In genomic region chr19:44664976-44665375, GRCh38 we compare ENCODE assay signal across 38 cellular contexts. TPM values are rescaled to one million over a fixed set of nuclear protein-coding genes. Genes with fewer than 3 reads are reported as not detected.
"Had no signal": no experiment of that assay in that cellular context is flagged by ENCODE, and none has a peak within 500 bp of the region (broad histone marks: within the 10 kb centered on the region; RNA-seq: fewer than 3 reads in every experiment).

No MANE protein-coding gene starts in this region.

- H3K27ac Mint-ChIP-seq: activated B cell treated with CpG ODN at 0.5 μM for 24 hours; activated CD4-positive, alpha-beta memory T cell treated with anti-CD3 and anti-CD28 coated beads, Interleukin-2, amount 10 ng/mL, durations not matched to agents 7 days and 5 days; activated CD4-positive, alpha-beta T cell treated with anti-CD3 and anti-CD28 coated beads for 36 hours; activated CD4-positive, alpha-beta T cell treated with anti-CD3 and anti-CD28 coated beads, Interleukin-2, amount 10 ng/mL, durations not matched to agents 7 days and 5 days; activated CD8-positive, alpha-beta memory T cell treated with anti-CD3 and anti-CD28 coated beads, Interleukin-2, amount 10 ng/mL, durations not matched to agents 7 days and 5 days; activated CD8-positive, alpha-beta T cell treated with anti-CD3 and anti-CD28 coated beads, Interleukin-2, amount 10 ng/mL, durations not matched to agents 7 days and 5 days; activated naive CD4-positive, alpha-beta T cell treated with anti-CD3 and anti-CD28 coated beads, Interleukin-2, amount 10 ng/mL, durations not matched to agents 7 days and 5 days; activated naive CD4-positive, alpha-beta T cell treated with anti-CD3 and anti-CD28 coated beads, Interleukin-2, amount 50 U/mL, for 24 hours; activated naive CD8-positive, alpha-beta T cell; activated naive CD8-positive, alpha-beta T cell treated with anti-CD3 and anti-CD28 coated beads, Interleukin-2, amount 10 ng/mL, durations not matched to agents 7 days and 5 days; activated naive CD8-positive, alpha-beta T cell treated with anti-CD3 and anti-CD28 coated beads, Interleukin-2, amount 50 U/mL, for 24 hours; activated T-cell treated with anti-CD3 and anti-CD28 coated beads, Interleukin-2, amount 50 U/mL, for 24 hours; activated T-helper 2 cell treated with anti-CD3 and anti-CD28 coated beads, Interferon-gamma antibody, Interleukin-2, Interleukin-4, amounts not matched to agents 10 μg/mL and 5 μg/mL and 100 μg/mL, durations not matched to agents 14 hours and 24 hours and 36 hours; brain; T-helper 1 cell treated with Interleukin-12 subunit alpha and Interleukin-12 subunit beta and Interleukin-4 antibody, amounts not matched to agents 30 μg/mL and 1 μg/mL, for 36 hours; T-helper 2 cell treated with Interferon-gamma antibody and Interleukin-4, amounts not matched to agents 5 μg/mL and 100 μg/mL, for 36 hours had no signal

- H3K9me3 Mint-ChIP-seq: activated B cell treated with CpG ODN at 0.5 μM for 24 hours; activated CD4-positive, alpha-beta memory T cell treated with anti-CD3 and anti-CD28 coated beads, Interleukin-2, amount 10 ng/mL, durations not matched to agents 7 days and 5 days; activated CD4-positive, alpha-beta T cell treated with anti-CD3 and anti-CD28 coated beads, Interleukin-2, amount 10 ng/mL, durations not matched to agents 7 days and 5 days; activated naive CD4-positive, alpha-beta T cell treated with anti-CD3 and anti-CD28 coated beads, Interleukin-2, amount 10 ng/mL, durations not matched to agents 7 days and 5 days; activated naive CD4-positive, alpha-beta T cell treated with anti-CD3 and anti-CD28 coated beads, Interleukin-2, amount 50 U/mL, for 24 hours; activated naive CD8-positive, alpha-beta T cell treated with anti-CD3 and anti-CD28 coated beads, Interleukin-2, amount 10 ng/mL, durations not matched to agents 7 days and 5 days; activated naive CD8-positive, alpha-beta T cell treated with anti-CD3 and anti-CD28 coated beads, Interleukin-2, amount 50 U/mL, for 24 hours; activated T-cell treated with anti-CD3 and anti-CD28 coated beads, Interleukin-2, amount 50 U/mL, for 24 hours; activated T-helper 2 cell treated with anti-CD3 and anti-CD28 coated beads, Interferon-gamma antibody, Interleukin-2, Interleukin-4, amounts not matched to agents 10 μg/mL and 5 μg/mL and 100 μg/mL, durations not matched to agents 14 hours and 24 hours and 36 hours; brain; central memory CD8-positive, alpha-beta T cell; T-helper 1 cell treated with Interleukin-12 subunit alpha and Interleukin-12 subunit beta and Interleukin-4 antibody, amounts not matched to agents 30 μg/mL and 1 μg/mL, for 36 hours; T-helper 2 cell treated with Interferon-gamma antibody and Interleukin-4, amounts not matched to agents 5 μg/mL and 100 μg/mL, for 36 hours had no signal

- H3K27me3 ChIP-seq: ascending aorta, cardiac muscle cell had no signal

- H3K27ac ChIP-seq: ascending aorta, cardiac muscle cell, VCaP had no signal

- H3K4me1 Mint-ChIP-seq: activated B cell treated with CpG ODN at 0.5 μM for 24 hours; activated CD4-positive, alpha-beta memory T cell treated with anti-CD3 and anti-CD28 coated beads, Interleukin-2, amount 10 ng/mL, durations not matched to agents 7 days and 5 days; activated CD4-positive, alpha-beta T cell treated with anti-CD3 and anti-CD28 coated beads for 36 hours; activated CD4-positive, alpha-beta T cell treated with anti-CD3 and anti-CD28 coated beads, Interleukin-2, amount 10 ng/mL, durations not matched to agents 7 days and 5 days; activated CD8-positive, alpha-beta memory T cell treated with anti-CD3 and anti-CD28 coated beads, Interleukin-2, amount 10 ng/mL, durations not matched to agents 7 days and 5 days; activated naive CD4-positive, alpha-beta T cell treated with anti-CD3 and anti-CD28 coated beads, Interleukin-2, amount 10 ng/mL, durations not matched to agents 7 days and 5 days; activated naive CD4-positive, alpha-beta T cell treated with anti-CD3 and anti-CD28 coated beads, Interleukin-2, amount 50 U/mL, for 24 hours; activated naive CD8-positive, alpha-beta T cell treated with anti-CD3 and anti-CD28 coated beads, Interleukin-2, amount 10 ng/mL, durations not matched to agents 7 days and 5 days; activated naive CD8-positive, alpha-beta T cell treated with anti-CD3 and anti-CD28 coated beads, Interleukin-2, amount 50 U/mL, for 24 hours; central memory CD8-positive, alpha-beta T cell had no signal

- H3K4me1 ChIP-seq: ascending aorta had no signal

- ATAC-seq: activated CD4-positive, alpha-beta T cell treated with anti-CD3 and anti-CD28 coated beads for 36 hours; activated CD8-positive, alpha-beta memory T cell treated with anti-CD3 and anti-CD28 coated beads, Interleukin-2, amount 10 ng/mL, durations not matched to agents 7 days and 5 days; activated CD8-positive, alpha-beta T cell treated with anti-CD3 and anti-CD28 coated beads, Interleukin-2, amount 10 ng/mL, durations not matched to agents 7 days and 5 days; activated naive CD8-positive, alpha-beta T cell treated with anti-CD3 and anti-CD28 coated beads, Interleukin-2, amount 50 U/mL, for 24 hours had no signal

- DNase-seq: activated B cell treated with CpG ODN at 0.5 μM for 24 hours; activated CD4-positive, alpha-beta memory T cell treated with anti-CD3 and anti-CD28 coated beads, Interleukin-2, amount 10 ng/mL, durations not matched to agents 7 days and 5 days; activated CD4-positive, alpha-beta T cell treated with anti-CD3 and anti-CD28 coated beads for 1 hour; activated CD4-positive, alpha-beta T cell treated with anti-CD3 and anti-CD28 coated beads for 36 hours; activated CD4-positive, alpha-beta T cell treated with anti-CD3 and anti-CD28 coated beads for 48 hours; activated CD4-positive, alpha-beta T cell treated with anti-CD3 and anti-CD28 coated beads, Interleukin-2, amount 10 ng/mL, durations not matched to agents 7 days and 5 days; activated CD4-positive, alpha-beta T cell treated with anti-CD3 and anti-CD28 coated beads, Interleukin-2, amount 50 U/mL, for 48 hours; activated CD8-positive, alpha-beta memory T cell treated with anti-CD3 and anti-CD28 coated beads for 24 hours; activated CD8-positive, alpha-beta memory T cell treated with anti-CD3 and anti-CD28 coated beads, Interleukin-2, amount 10 ng/mL, durations not matched to agents 7 days and 5 days; activated CD8-positive, alpha-beta memory T cell treated with anti-CD3 and anti-CD28 coated beads, Interleukin-2, amount 50 U/mL, for 48 hours; activated CD8-positive, alpha-beta T cell treated with anti-CD3 and anti-CD28 coated beads, Interleukin-2, amount 10 ng/mL, durations not matched to agents 7 days and 5 days; activated effector memory CD4-positive, alpha-beta T cell treated with Interleukin-2 at 50 U/mL for 16 hours; activated gamma-delta T cell; activated naive CD4-positive, alpha-beta T cell treated with anti-CD3 and anti-CD28 coated beads, Interleukin-2, amount 10 ng/mL, durations not matched to agents 7 days and 5 days; activated naive CD4-positive, alpha-beta T cell treated with Interleukin-2 at 50 U/mL for 16 hours; activated naive CD8-positive, alpha-beta T cell treated with anti-CD3 and anti-CD28 coated beads, Interleukin-2, amount 10 ng/mL, durations not matched to agents 7 days and 5 days; activated naive CD8-positive, alpha-beta T cell treated with anti-CD3 and anti-CD28 coated beads, Interleukin-2, amount 50 U/mL, for 24 hours; activated T-cell treated with anti-CD3 and anti-CD28 coated beads, Interleukin-2, amount 50 U/mL, for 24 hours; activated T-cell treated with anti-CD3 and anti-CD28 coated beads, Interleukin-2, amount 50 U/mL, for 48 hours; amygdala; anterior cingulate cortex; caudate nucleus; cerebellar nuclear complex; T-helper 1 cell; T-helper 2 cell; T-helper 9 cell had no signal

- H3K27me3 Mint-ChIP-seq: activated CD4-positive, alpha-beta memory T cell treated with anti-CD3 and anti-CD28 coated beads, Interleukin-2, amount 10 ng/mL, durations not matched to agents 7 days and 5 days; activated CD4-positive, alpha-beta T cell treated with anti-CD3 and anti-CD28 coated beads for 36 hours; activated CD4-positive, alpha-beta T cell treated with anti-CD3 and anti-CD28 coated beads, Interleukin-2, amount 10 ng/mL, durations not matched to agents 7 days and 5 days; activated CD8-positive, alpha-beta memory T cell treated with anti-CD3 and anti-CD28 coated beads, Interleukin-2, amount 10 ng/mL, durations not matched to agents 7 days and 5 days; activated naive CD4-positive, alpha-beta T cell treated with anti-CD3 and anti-CD28 coated beads, Interleukin-2, amount 10 ng/mL, durations not matched to agents 7 days and 5 days; activated naive CD4-positive, alpha-beta T cell treated with anti-CD3 and anti-CD28 coated beads, Interleukin-2, amount 50 U/mL, for 24 hours; activated naive CD8-positive, alpha-beta T cell; activated naive CD8-positive, alpha-beta T cell treated with anti-CD3 and anti-CD28 coated beads, Interleukin-2, amount 10 ng/mL, durations not matched to agents 7 days and 5 days; activated naive CD8-positive, alpha-beta T cell treated with anti-CD3 and anti-CD28 coated beads, Interleukin-2, amount 50 U/mL, for 24 hours; brain; central memory CD8-positive, alpha-beta T cell had no signal

- FAIRE-seq: bronchial epithelial cell, TTC549 had no signal

- H3K36me3 Mint-ChIP-seq: activated CD8-positive, alpha-beta memory T cell treated with anti-CD3 and anti-CD28 coated beads, Interleukin-2, amount 10 ng/mL, durations not matched to agents 7 days and 5 days; activated naive CD4-positive, alpha-beta T cell treated with anti-CD3 and anti-CD28 coated beads, Interleukin-2, amount 10 ng/mL, durations not matched to agents 7 days and 5 days; activated naive CD4-positive, alpha-beta T cell treated with anti-CD3 and anti-CD28 coated beads, Interleukin-2, amount 50 U/mL, for 24 hours; activated naive CD8-positive, alpha-beta T cell; activated naive CD8-positive, alpha-beta T cell treated with anti-CD3 and anti-CD28 coated beads, Interleukin-2, amount 10 ng/mL, durations not matched to agents 7 days and 5 days had no signal

- H3K9me3 ChIP-seq: ascending aorta had no signal

- H3K4me3 Mint-ChIP-seq: activated B cell treated with CpG ODN at 0.5 μM for 24 hours; activated CD4-positive, alpha-beta memory T cell treated with anti-CD3 and anti-CD28 coated beads, Interleukin-2, amount 10 ng/mL, durations not matched to agents 7 days and 5 days; activated CD4-positive, alpha-beta T cell treated with anti-CD3 and anti-CD28 coated beads for 36 hours; activated CD4-positive, alpha-beta T cell treated with anti-CD3 and anti-CD28 coated beads, Interleukin-2, amount 10 ng/mL, durations not matched to agents 7 days and 5 days; activated CD8-positive, alpha-beta memory T cell treated with anti-CD3 and anti-CD28 coated beads, Interleukin-2, amount 10 ng/mL, durations not matched to agents 7 days and 5 days; activated CD8-positive, alpha-beta T cell treated with anti-CD3 and anti-CD28 coated beads, Interleukin-2, amount 10 ng/mL, durations not matched to agents 7 days and 5 days; activated naive CD4-positive, alpha-beta T cell treated with anti-CD3 and anti-CD28 coated beads, Interleukin-2, amount 10 ng/mL, durations not matched to agents 7 days and 5 days; activated naive CD4-positive, alpha-beta T cell treated with anti-CD3 and anti-CD28 coated beads, Interleukin-2, amount 50 U/mL, for 24 hours; activated naive CD8-positive, alpha-beta T cell; activated naive CD8-positive, alpha-beta T cell treated with anti-CD3 and anti-CD28 coated beads, Interleukin-2, amount 10 ng/mL, durations not matched to agents 7 days and 5 days; activated naive CD8-positive, alpha-beta T cell treated with anti-CD3 and anti-CD28 coated beads, Interleukin-2, amount 50 U/mL, for 24 hours; activated T-cell treated with anti-CD3 and anti-CD28 coated beads, Interleukin-2, amount 50 U/mL, for 24 hours; brain; central memory CD8-positive, alpha-beta T cell; T-helper 1 cell treated with Interleukin-12 subunit alpha and Interleukin-12 subunit beta and Interleukin-4 antibody, amounts not matched to agents 30 μg/mL and 1 μg/mL, for 36 hours; T-helper 2 cell treated with Interferon-gamma antibody and Interleukin-4, amounts not matched to agents 5 μg/mL and 100 μg/mL, for 36 hours had no signal

- H3K4me3 ChIP-seq: ascending aorta, cardiac muscle cell had no signal

RNA-seq across cellular contexts. Expression of gene CEACAM19, which starts 6.3 kb away (rescaled TPM):
- total RNA-seq: activated B cell treated with CpG ODN at 0.5 μM for 24 hours had no signal

RNA-seq across cellular contexts. Expression of gene PVR, which starts 21.3 kb away (rescaled TPM):
- total RNA-seq: activated B cell treated with CpG ODN at 0.5 μM for 24 hours had no signal

RNA-seq across cellular contexts. Expression of gene CEACAM16, which starts 34.0 kb away (rescaled TPM):
- total RNA-seq: activated B cell treated with CpG ODN at 0.5 μM for 24 hours; activated CD4-positive, alpha-beta memory T cell treated with anti-CD3 and anti-CD28 coated beads, Interleukin-2, amount 10 ng/mL, durations not matched to agents 7 days and 5 days; activated CD4-positive, alpha-beta T cell treated with anti-CD3 and anti-CD28 coated beads for 36 hours; activated CD4-positive, alpha-beta T cell treated with anti-CD3 and anti-CD28 coated beads, Interleukin-2, amount 10 ng/mL, durations not matched to agents 7 days and 5 days; activated CD8-positive, alpha-beta memory T cell treated with anti-CD3 and anti-CD28 coated beads, Interleukin-2, amount 10 ng/mL, durations not matched to agents 7 days and 5 days; activated CD8-positive, alpha-beta T cell treated with anti-CD3 and anti-CD28 coated beads, Interleukin-2, amount 10 ng/mL, durations not matched to agents 7 days and 5 days; activated naive CD8-positive, alpha-beta T cell treated with anti-CD3 and anti-CD28 coated beads, Interleukin-2, amount 10 ng/mL, durations not matched to agents 7 days and 5 days; activated T-helper 2 cell treated with anti-CD3 and anti-CD28 coated beads, Interferon-gamma antibody, Interleukin-2, Interleukin-4, amounts not matched to agents 10 μg/mL and 5 μg/mL and 100 μg/mL, durations not matched to agents 14 hours and 24 hours and 36 hours; ascending aorta; bronchial epithelial cell; cardiac muscle cell had no signal
- polyA plus RNA-seq: cardiac muscle cell had no signal

RNA-seq across cellular contexts. Expression of gene IGSF23, which starts 51.6 kb away (rescaled TPM):
- total RNA-seq: activated B cell treated with CpG ODN at 0.5 μM for 24 hours; activated CD4-positive, alpha-beta memory T cell treated with anti-CD3 and anti-CD28 coated beads, Interleukin-2, amount 10 ng/mL, durations not matched to agents 7 days and 5 days; activated CD4-positive, alpha-beta T cell treated with anti-CD3 and anti-CD28 coated beads for 36 hours; activated CD4-positive, alpha-beta T cell treated with anti-CD3 and anti-CD28 coated beads, Interleukin-2, amount 10 ng/mL, durations not matched to agents 7 days and 5 days; activated CD8-positive, alpha-beta memory T cell treated with anti-CD3 and anti-CD28 coated beads, Interleukin-2, amount 10 ng/mL, durations not matched to agents 7 days and 5 days; activated CD8-positive, alpha-beta T cell treated with anti-CD3 and anti-CD28 coated beads, Interleukin-2, amount 10 ng/mL, durations not matched to agents 7 days and 5 days; activated naive CD8-positive, alpha-beta T cell treated with anti-CD3 and anti-CD28 coated beads, Interleukin-2, amount 10 ng/mL, durations not matched to agents 7 days and 5 days; activated T-helper 2 cell treated with anti-CD3 and anti-CD28 coated beads, Interferon-gamma antibody, Interleukin-2, Interleukin-4, amounts not matched to agents 10 μg/mL and 5 μg/mL and 100 μg/mL, durations not matched to agents 14 hours and 24 hours and 36 hours; ascending aorta; bronchial epithelial cell; cardiac muscle cell had no signal
- polyA plus RNA-seq: cardiac muscle cell had no signal
